In the genomic region with DNA sequence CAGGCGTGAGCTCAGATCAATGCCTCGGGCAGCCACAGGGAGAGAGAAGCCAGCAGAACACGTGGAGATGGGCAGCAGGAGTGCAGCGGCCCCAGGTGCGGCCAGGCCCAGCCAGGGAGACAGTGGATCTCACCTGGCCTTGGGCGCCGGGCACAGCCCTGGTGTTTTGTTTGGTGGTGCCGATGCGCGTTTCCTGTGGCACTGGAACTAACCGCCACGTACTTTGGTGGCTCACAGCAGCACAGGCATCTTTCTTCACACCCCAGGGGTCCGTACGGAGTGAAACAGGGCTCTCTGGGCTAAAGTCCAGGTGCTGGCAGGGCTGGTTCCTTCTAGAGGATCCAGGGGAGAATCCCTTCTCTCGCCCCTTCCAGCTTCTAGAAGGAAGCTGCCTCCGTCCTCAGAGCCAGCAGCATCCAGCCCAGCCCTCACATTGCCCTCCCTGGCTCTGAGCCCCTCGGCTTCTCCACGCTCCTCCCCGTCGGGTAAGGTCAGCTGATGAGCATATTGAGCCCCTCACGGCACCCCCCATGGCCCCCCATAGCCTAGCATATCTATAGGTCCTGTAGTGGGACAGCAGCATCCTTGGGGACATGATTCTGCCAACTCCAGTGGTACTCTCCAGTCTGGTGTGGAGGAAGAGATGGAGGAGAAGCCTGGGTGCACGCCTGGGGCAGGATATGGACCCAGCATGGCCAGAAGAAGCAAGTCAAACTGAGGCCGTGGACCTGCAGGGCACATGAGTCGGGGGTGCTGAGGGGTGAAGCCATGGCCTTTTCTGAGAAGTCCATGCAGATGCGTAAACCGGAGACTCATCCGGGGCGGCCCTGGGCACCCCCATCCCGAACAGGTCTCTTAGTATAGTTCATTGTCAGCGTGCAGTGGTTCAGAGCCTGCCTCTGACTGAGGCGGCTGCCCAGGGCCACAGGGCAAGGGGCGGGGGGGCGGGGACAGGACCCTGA, we compare ENCODE assay signal across 1 cellular context.
TF ChIP-seq lines count a peak whose summit lies in the region.

No MANE protein-coding gene starts in this region.

TF ChIP-seq in SK-N-SH, 30 proteins besides CTCF, POLR2A, EP300 and RAD21 (continued from another document):
- TF ChIP-seq, protein P1, sequence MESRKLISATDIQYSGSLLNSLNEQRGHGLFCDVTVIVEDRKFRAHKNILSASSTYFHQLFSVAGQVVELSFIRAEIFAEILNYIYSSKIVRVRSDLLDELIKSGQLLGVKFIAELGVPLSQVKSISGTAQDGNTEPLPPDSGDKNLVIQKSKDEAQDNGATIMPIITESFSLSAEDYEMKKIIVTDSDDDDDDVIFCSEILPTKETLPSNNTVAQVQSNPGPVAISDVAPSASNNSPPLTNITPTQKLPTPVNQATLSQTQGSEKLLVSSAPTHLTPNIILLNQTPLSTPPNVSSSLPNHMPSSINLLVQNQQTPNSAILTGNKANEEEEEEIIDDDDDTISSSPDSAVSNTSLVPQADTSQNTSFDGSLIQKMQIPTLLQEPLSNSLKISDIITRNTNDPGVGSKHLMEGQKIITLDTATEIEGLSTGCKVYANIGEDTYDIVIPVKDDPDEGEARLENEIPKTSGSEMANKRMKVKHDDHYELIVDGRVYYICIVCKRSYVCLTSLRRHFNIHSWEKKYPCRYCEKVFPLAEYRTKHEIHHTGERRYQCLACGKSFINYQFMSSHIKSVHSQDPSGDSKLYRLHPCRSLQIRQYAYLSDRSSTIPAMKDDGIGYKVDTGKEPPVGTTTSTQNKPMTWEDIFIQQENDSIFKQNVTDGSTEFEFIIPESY (IDR thresholded peaks at IDR 0.05; ENCODE audit: borderline replicate concordance, low read depth) = no peak
- TF ChIP-seq GATA2 (CRISPR knock-in tag; IDR thresholded peaks at IDR 0.05) (no peak), FOXJ3 (CRISPR knock-in tag; IDR thresholded peaks at IDR 0.05) (no peak), SMC3 (IDR thresholded peaks at IDR 0.05; ENCODE audit: low read depth, low read length) (no peak), RCOR1 (IDR thresholded peaks at IDR 0.05; ENCODE audit: low read length) (no peak), RFX5 (IDR thresholded peaks at IDR 0.05; ENCODE audit: low read length) (no peak), FOSL2 (IDR thresholded peaks at IDR 0.05; ENCODE audit: borderline replicate concordance, low read depth) (no peak), YY1 (IDR thresholded peaks at IDR 0.05; ENCODE audit: low read depth) (no peak), JUND (IDR thresholded peaks at IDR 0.05) (no peak), POLR2AphosphoS5 (IDR thresholded peaks at IDR 0.05; ENCODE audit: low read depth, low read length) (no peak), GABPA (IDR thresholded peaks at IDR 0.05; ENCODE audit: low read depth) (no peak)
- TF ChIP-seq, protein P2, sequence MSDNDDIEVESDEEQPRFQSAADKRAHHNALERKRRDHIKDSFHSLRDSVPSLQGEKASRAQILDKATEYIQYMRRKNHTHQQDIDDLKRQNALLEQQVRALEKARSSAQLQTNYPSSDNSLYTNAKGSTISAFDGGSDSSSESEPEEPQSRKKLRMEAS (IDR thresholded peaks at IDR 0.05; ENCODE audit: low read depth) = no peak
- TF ChIP-seq, protein P3, sequence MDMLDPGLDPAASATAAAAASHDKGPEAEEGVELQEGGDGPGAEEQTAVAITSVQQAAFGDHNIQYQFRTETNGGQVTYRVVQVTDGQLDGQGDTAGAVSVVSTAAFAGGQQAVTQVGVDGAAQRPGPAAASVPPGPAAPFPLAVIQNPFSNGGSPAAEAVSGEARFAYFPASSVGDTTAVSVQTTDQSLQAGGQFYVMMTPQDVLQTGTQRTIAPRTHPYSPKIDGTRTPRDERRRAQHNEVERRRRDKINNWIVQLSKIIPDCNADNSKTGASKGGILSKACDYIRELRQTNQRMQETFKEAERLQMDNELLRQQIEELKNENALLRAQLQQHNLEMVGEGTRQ (IDR thresholded peaks at IDR 0.05; ENCODE audit: borderline replicate concordance, low read depth, low read length) = no peak
TF ChIP-seq in SK-N-SH: peak in this region for 0.
